7 cellular contexts compared by ENCODE assay signal in the genomic region with DNA sequence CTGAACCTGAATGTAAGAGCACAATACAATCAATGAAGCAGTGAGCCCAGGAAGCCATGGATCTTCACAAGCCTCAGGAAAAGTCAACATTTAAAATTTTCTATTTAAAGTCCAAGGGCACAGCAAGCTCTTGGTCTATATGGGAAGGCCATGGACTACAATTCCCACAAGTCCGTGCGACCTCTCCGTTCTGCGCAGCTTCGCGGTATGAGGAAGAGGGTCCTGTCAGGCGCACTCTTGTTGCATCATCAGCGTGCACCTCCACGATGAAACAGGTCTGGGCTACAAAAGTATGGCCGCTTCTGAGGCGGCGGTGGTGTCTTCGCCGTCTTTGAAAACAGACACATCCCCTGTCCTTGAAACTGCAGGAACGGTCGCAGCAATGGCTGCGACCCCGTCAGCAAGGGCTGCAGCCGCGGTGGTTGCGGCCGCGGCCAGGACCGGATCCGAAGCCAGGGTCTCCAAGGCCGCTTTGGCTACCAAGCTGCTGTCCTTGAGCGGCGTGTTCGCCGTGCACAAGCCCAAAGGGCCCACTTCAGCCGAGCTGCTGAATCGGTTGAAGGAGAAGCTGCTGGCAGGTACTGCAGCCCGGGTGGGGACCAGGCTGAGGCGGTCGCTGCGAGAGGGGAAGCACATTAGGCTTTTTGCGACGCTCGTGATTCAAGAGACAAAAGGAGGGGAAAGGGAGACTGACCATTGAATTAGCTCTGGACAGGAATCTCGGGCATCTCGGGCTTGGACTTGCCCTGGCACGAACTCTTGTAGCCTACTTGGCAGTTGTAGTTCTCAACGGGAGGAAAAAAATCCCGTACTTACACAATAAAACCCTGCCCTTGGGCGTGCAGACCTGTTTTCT.
DNase-seq lines count a peak whose midpoint lies in the region; ATAC-seq and TF ChIP-seq lines count a peak whose summit lies in the region.

TSS of gene TRUB1 (plus strand) at position 234 of the 856 bp plus-strand sequence. CDS start at position 293, 59 bp downstream.

- peak; percentile 99 for ATAC-seq in GM18508 (IDR thresholded peaks at IDR 0.05; ENCODE audit: insufficient read depth, unreplicated experiment)
- ATAC-seq in HG03025 (IDR thresholded peaks at IDR 0.05; ENCODE audit: low FRiP score, unreplicated experiment): peak; percentile 100

- TF ChIP-seq CTCF in astrocyte of the spinal cord (IDR thresholded peaks at IDR 0.05; ENCODE audit: low read depth, low read length) (no peak), retinal pigment epithelial cell (conservative IDR thresholded peaks at IDR 0.05; ENCODE audit: low read depth, low read length) (no peak)

- H3K4me3 ChIP-seq in astrocyte of the spinal cord (ENCODE audit: low read depth, low read length) (peak within 1 kb of the TSS; percentile 96), retinal pigment epithelial cell (ENCODE audit: low read length) (peak within 1 kb of the TSS; percentile 97)

- DNase-seq in NCI-H2081 (lab: John Stamatoyannopoulos, UW) (peak; percentile 83 to 90), T1000 (lab: John Stamatoyannopoulos, UW) (peak; percentile 70), astrocyte of the spinal cord (ENCODE audit: low read depth, low spot score) (peak; percentile 95), hypothalamus (lab: John Stamatoyannopoulos, UW) (peak; percentile 52 to 97 (median 88)), retinal pigment epithelial cell (ENCODE audit: low read depth) (peak; percentile 90)

- in situ Hi-C loops in astrocyte of the spinal cord (cut with HindIII; ENCODE audit: low sequenced_read_pairs): no loop called here

Comparison
In these comparisons a context has a peak if more than half of its experiments do, and no peak if none do; other contexts are left out.
1. Peak in every context shown above with its lines: DNase-seq, ATAC-seq and H3K4me3 ChIP-seq.